Comparison of ENCODE assay signal across 8 cellular contexts in the genomic region with DNA sequence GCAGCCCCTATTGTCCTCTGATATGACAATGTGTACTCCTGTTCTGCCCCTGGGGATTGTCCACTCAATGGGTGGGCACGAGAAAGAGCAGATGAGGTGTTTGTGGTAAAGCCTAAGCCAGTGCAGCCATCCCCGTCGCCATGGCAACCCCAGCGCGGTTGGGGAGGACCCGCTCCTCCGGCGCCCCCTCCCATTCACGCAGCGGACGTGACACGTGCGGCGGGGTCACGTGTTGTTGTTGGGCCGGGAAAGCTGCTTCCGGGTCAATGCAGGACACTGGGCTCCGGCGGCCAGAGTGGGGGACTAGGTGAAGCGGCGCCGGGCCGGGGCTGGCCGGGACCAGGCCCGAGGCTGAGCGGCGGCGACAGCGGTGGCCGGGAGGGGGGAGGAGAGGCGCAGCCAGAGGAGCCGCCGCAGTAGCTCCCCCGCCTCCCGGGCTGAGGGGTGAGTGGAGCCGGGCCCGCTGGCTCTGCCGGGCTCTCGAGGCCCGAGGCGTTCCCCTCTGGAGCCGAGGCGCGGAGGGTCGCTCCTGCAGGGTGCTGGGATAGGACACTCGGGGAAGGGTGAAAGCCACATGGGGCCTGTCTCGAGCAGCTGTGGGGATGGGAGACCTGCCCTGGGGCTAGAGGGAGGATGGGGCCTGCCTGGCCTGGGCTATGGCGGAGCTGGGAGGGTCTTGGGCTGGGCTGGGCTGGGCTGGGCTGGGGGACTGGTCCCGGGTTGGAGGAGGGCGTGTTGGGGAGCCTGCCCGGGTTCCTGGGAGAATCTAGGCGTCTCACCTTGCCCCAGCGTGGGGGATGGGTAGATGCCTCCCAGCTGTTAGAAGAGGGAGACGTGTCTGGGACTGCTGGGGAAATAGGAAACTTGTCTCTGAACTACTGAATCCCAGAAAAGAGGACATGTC. TPM values are rescaled to one million over a fixed set of nuclear protein-coding genes. Genes with fewer than 3 reads are reported as not detected.
DNase-seq lines count a peak whose midpoint lies in the region; ATAC-seq, FAIRE-seq and TF ChIP-seq lines count a peak whose summit lies in the region.

Gene TBCEL, plus strand, starts transcription at position 255 of the 904 bp plus-strand sequence. CDS start 21,589 bp downstream, outside the sequence.

- H3K9me3 ChIP-seq in left ventricle myocardium inferior (replicated peaks), result no peaks in the 10 kb centered on the region

- peaks cover 45% of the 10 kb centered on the region for H3K4me1 ChIP-seq in left ventricle myocardium inferior

- H3K27ac ChIP-seq in left ventricle myocardium inferior (replicated peaks), result peak within 1 kb of the TSS; percentile 73

- H3K27me3 ChIP-seq in left ventricle myocardium inferior (ENCODE audit: low read depth), result no peaks in the 10 kb centered on the region

- peak; percentile 94 for ATAC-seq in HG02623 (IDR thresholded peaks at IDR 0.05; ENCODE audit: unreplicated experiment)

- intact Hi-C loops in left ventricle myocardium inferior (cut with micrococcal nuclease), result loop anchor here (10.0 kb wide), 1 partner anchor 81 kb away; the partner anchor contains the start of gene TECTA

- peak; percentile 52 for TF ChIP-seq POLR2A in GM10847 (IDR thresholded peaks at IDR 0.05; ENCODE audit: extremely low read depth, insufficient read length)

- no peak for FAIRE-seq in urothelium cell line (lab: Jason Lieb, UNC)

- H3K4me3 ChIP-seq in left ventricle myocardium inferior, result peak within 1 kb of the TSS; percentile 76

- DNase-seq in NCI-H1092 treated with DMSO at 0.1 percent for 48 hours (lab: John Stamatoyannopoulos, UW) (peak; percentile 90), T-helper 1 cell (peak; percentile 49 to 80 (median 69)), amniotic epithelial cell (ENCODE audit: low read depth) (peak; percentile 81), left ventricle myocardium inferior (peak; percentile 90), pulmonary artery endothelial cell (ENCODE audit: low read depth, low spot score) (peak; percentile 60), urothelium cell line (ENCODE audit: low spot score) (peak; percentile 91)

- no peaks in the 10 kb centered on the region for H3K36me3 ChIP-seq in left ventricle myocardium inferior

- TF ChIP-seq CTCF in left ventricle myocardium inferior (IDR thresholded peaks at IDR 0.05; ENCODE audit: borderline replicate concordance), result no peak

RNA-seq across cellular contexts. Expression of gene TBCEL, which starts in this region (rescaled TPM):
- total RNA-seq in left ventricle myocardium inferior (25.0 TPM), pulmonary artery endothelial cell (24.5 and 25.3 TPM in 2 replicates)

Comparison
In these comparisons a context has a peak if more than half of its experiments do, and no peak if none do; other contexts are left out.
1. Peak in every context shown above with its lines: DNase-seq, ATAC-seq, H3K4me3 ChIP-seq and H3K27ac ChIP-seq.